ENCODE assay signal across 17 cellular contexts in genomic region chr2:84451579-84451978, GRCh38. TPM values are rescaled to one million over a fixed set of nuclear protein-coding genes. Genes with fewer than 3 reads are reported as not detected.
DNase-seq lines count a peak whose midpoint lies in the region; ATAC-seq and TF ChIP-seq lines count a peak whose summit lies in the region.
"Had no signal": no experiment of that assay in that cellular context is flagged by ENCODE, and none has a peak within 500 bp of the region (broad histone marks: within the 10 kb centered on the region; RNA-seq: fewer than 3 reads in every experiment).

No MANE protein-coding gene starts in this region.

- no peaks in the 10 kb centered on the region for H3K27me3 Mint-ChIP-seq in endodermal cell (ENCODE audit: insufficient read depth)
- H3K27me3 Mint-ChIP-seq: B cell had no signal

- WGBS in endodermal cell (ENCODE audit: insufficient coverage in 1 of 2, insufficient read length in 1 of 2), 2 experiments: 98 to 100% methylated on average over 1 to 2 of the region's 2 CpGs

- H3K9ac ChIP-seq in endodermal cell (ENCODE audit: extremely low read depth, low read length, poor library complexity, severe bottlenecking): no peak overlapping the region

- H3K9me2 ChIP-seq in OCI-LY7 (ENCODE audit: insufficient read depth, low read length): no peaks in the 10 kb centered on the region

- ATAC-seq in HG03139 (IDR thresholded peaks at IDR 0.05; ENCODE audit: unreplicated experiment) (no peak), GM19397 (IDR thresholded peaks at IDR 0.05; ENCODE audit: unreplicated experiment) (no peak)

- no peaks in the 10 kb centered on the region for H3K9me3 ChIP-seq in OCI-LY7 (ENCODE audit: low read length)
- no peaks in the 10 kb centered on the region for H3K9me3 ChIP-seq in endodermal cell (ENCODE audit: control insufficient read depth, low read length)
- H3K9me3 ChIP-seq: SJSA1 had no signal

- POLR2A ChIA-PET in OCI-LY7 (lab: Charles Lee): no interaction called here

- CTCF ChIA-PET in OCI-LY7 (lab: Charles Lee; ENCODE audit: unreplicated experiment): no interaction called here

- no peak overlapping the region for H2AFZ ChIP-seq in OCI-LY7 (ENCODE audit: low read length)

- peaks cover 7% of the 10 kb centered on the region for H3K4me1 Mint-ChIP-seq in endodermal cell

- H3K27me3 ChIP-seq in endodermal cell (ENCODE audit: control insufficient read depth, insufficient read depth, low read length, poor library complexity, severe bottlenecking): no peaks in the 10 kb centered on the region
- H3K27me3 ChIP-seq: SJSA1 had no signal

- intact Hi-C loops in OCI-LY7 (cut with micrococcal nuclease; ENCODE audit: unreplicated experiment): no loop called here

- H3K4me2 ChIP-seq in OCI-LY7 (ENCODE audit: low read length): no peak overlapping the region

- H3K4me1 ChIP-seq in OCI-LY7 (ENCODE audit: insufficient read depth, low read length, poor library complexity, severe bottlenecking): peaks cover 13% of the 10 kb centered on the region
- H3K4me1 ChIP-seq in endodermal cell (ENCODE audit: control insufficient read depth, insufficient read depth, low read length): no peaks in the 10 kb centered on the region
- H3K4me1 ChIP-seq: SJSA1 had no signal

- peak; percentile 12 to 21 for DNase-seq in NCI-H524 (lab: John Stamatoyannopoulos, UW)
- no peak for DNase-seq in NCI-H524 treated with DMSO at 0.1 percent for 48 hours (lab: John Stamatoyannopoulos, UW)
- peak; percentile 8 for DNase-seq in OCI-LY7 (ENCODE audit: low spot score)
- DNase-seq in endodermal cell: no peak
- no peak for DNase-seq in NCI-H2227 treated with DMSO at 0.1 percent for 48 hours (lab: John Stamatoyannopoulos, UW)
- DNase-seq: 8988T, EL, H7, HFFc6, MV-4-11, NCI-H1105 treated with DMSO at 0.1 percent for 48 hours, NCI-H2081, NCI-H510A had no signal

- no peak overlapping the region for H3K4me3 Mint-ChIP-seq in endodermal cell
- H3K4me3 Mint-ChIP-seq: B cell, HFFc6 had no signal

- TF ChIP-seq CTCF in OCI-LY7 (conservative IDR thresholded peaks at IDR 0.05; ENCODE audit: low read length): no peak
- no peak for TF ChIP-seq CTCF in endodermal cell (conservative IDR thresholded peaks at IDR 0.05)

- H3K27ac ChIP-seq in OCI-LY7 (ENCODE audit: low read depth, low read length, poor library complexity, severe bottlenecking): no peak overlapping the region
- H3K27ac ChIP-seq in endodermal cell (ENCODE audit: low read depth, low read length): no peak overlapping the region
- H3K27ac ChIP-seq: SJSA1 had no signal

- H3K79me2 ChIP-seq in OCI-LY7 (ENCODE audit: insufficient read depth, low read depth, low read length): peaks cover 51% of the 10 kb centered on the region; the same call in 1 of the 2 replicates

- H4K20me1 ChIP-seq in OCI-LY7 (ENCODE audit: insufficient read depth, low read length): peaks cover 10% of the 10 kb centered on the region; the same call in 1 of the 2 replicates

- no TSS peak for BruUV-seq in OCI-LY7 (replicated peaks; lab: Mats Ljungman, UMichigan)

- peaks cover 2% of the 10 kb centered on the region for H3K9me3 Mint-ChIP-seq in endodermal cell
- H3K9me3 Mint-ChIP-seq: HFFc6 had no signal

- peaks cover 12% of the 10 kb centered on the region for H3K36me3 Mint-ChIP-seq in endodermal cell (ENCODE audit: low read depth)

- peak overlapping the region; percentile 45 for H3K27ac Mint-ChIP-seq in endodermal cell
- H3K27ac Mint-ChIP-seq: B cell, HFFc6 had no signal

- H3K36me3 ChIP-seq in OCI-LY7 (ENCODE audit: insufficient read depth, low read length): peaks cover 35% of the 10 kb centered on the region
- H3K36me3 ChIP-seq in endodermal cell (ENCODE audit: control insufficient read depth, insufficient read depth, low read length): peaks cover 15% of the 10 kb centered on the region

- H3K4me3 ChIP-seq in OCI-LY7 (ENCODE audit: low read depth, low read length, poor library complexity, severe bottlenecking) (no peak overlapping the region), endodermal cell (ENCODE audit: low read length) (no peak overlapping the region)
- H3K4me3 ChIP-seq: SJSA1 had no signal

RNA-seq across cellular contexts. Expression of gene SUCLG1, which starts 7.5 kb away (rescaled TPM):
- 47.5 and 50.6 TPM in 2 replicates for total RNA-seq in OCI-LY7 (2014; rRNA removed; shearing (Covaris generic))
- 62.3 and 66.4 TPM in 2 replicates for total RNA-seq in OCI-LY7 (2022)
- 10 to 100 TPM; 33.6 to 41.9 TPM for total RNA-seq in endodermal cell
- polyA plus RNA-seq in endodermal cell (2013, experiment 1 of 2): 53.4 TPM
- polyA plus RNA-seq in endodermal cell (2013, experiment 2 of 2): 52.8 TPM

Comparison
In these comparisons a context has a peak if more than half of its experiments do, and no peak if none do; other contexts are left out.
1. DNase-seq: peak in NCI-H524 (2 of 2) and OCI-LY7 (single experiment); none in NCI-H524 treated with DMSO at 0.1 percent for 48 hours (single experiment), endodermal cell (single experiment) and NCI-H2227 treated with DMSO at 0.1 percent for 48 hours (single experiment).